ENCODE assay signal across 1 cellular context in the genomic region with DNA sequence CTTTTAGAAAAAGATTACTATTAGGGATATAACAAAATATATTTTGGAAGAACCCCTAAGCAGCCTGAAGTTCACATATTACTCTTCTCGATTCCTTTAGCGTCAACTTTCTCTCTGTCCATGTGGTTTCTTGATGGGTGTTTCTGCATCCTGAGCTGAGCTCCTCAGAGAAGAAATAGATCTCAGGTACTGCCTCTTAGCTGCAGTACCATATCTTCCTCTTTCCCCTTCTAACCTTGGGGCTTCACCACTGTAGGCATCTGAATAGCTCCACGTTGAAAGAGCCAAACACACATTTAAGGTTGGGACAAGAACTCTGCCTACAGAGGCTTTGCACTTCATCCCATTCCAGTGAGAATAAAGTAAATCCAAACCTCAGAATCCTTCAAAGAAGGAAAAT.
TF ChIP-seq lines count a peak whose summit lies in the region.

No MANE protein-coding gene starts in this region.

TF ChIP-seq in GM12878, 131 proteins besides CTCF, POLR2A, EP300 and RAD21:
- TF ChIP-seq RFX5 (IDR thresholded peaks at IDR 0.05; ENCODE audit: low read depth, low read length) = no peak
- peak; percentile 31; the same call in 1 of the 2 replicates for TF ChIP-seq POLR2AphosphoS5 (IDR thresholded peaks at IDR 0.05; ENCODE audit: low read length)
- no peak for TF ChIP-seq SIN3A (IDR thresholded peaks at IDR 0.05; ENCODE audit: low read depth, low read length)
- no peak for TF ChIP-seq NR2C2 (IDR thresholded peaks at IDR 0.05; ENCODE audit: borderline replicate concordance, control insufficient read depth, insufficient read length, low read depth)
